ENCODE assay signal across 8 cellular contexts in the genomic region with DNA sequence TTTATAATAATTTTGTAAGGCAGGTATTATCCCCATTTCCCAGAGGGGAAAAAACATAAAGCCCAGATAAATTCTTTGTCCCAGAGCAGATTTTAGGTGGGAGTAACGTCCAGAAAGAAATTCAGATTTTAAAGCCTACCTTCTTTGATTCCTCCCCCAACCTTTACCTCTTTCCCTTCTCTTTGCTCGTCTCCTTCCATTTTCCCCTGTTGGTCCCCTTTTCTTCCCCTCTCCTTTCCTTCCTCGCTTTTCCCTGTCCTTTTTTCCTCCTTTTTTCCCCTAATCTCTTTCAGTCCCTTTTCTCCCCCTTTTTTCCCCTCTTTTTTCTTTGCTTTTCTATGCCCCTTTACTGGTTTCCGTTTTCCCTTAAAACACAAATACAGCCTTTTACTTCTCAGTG.
"Had no signal": no experiment of that assay in that cellular context is flagged by ENCODE, and none has a peak within 500 bp of the region (broad histone marks: within the 10 kb centered on the region; RNA-seq: fewer than 3 reads in every experiment).

No MANE protein-coding gene starts in this region.

- H3K4me1 ChIP-seq: HAP-1 had no signal

- H3K4me3 ChIP-seq: GM23248, HAP-1 had no signal

- DNase-seq: GM23248, H7, HFFc6, IMR-90, KBM-7 had no signal

- H3K9ac ChIP-seq: GM23248 had no signal

- H3K27ac Mint-ChIP-seq: HFFc6 had no signal

- H3K4me3 Mint-ChIP-seq: HFFc6 had no signal

- H3K27ac ChIP-seq: GM23248, HL-60 had no signal

- H3K9me3 ChIP-seq: HAP-1 had no signal

- H3K36me3 ChIP-seq: HAP-1 had no signal

- H3K9me3 Mint-ChIP-seq: HFFc6 had no signal

- H2AFZ ChIP-seq: GM23248 had no signal

- ATAC-seq: HCT116 had no signal
